In the genomic region with DNA sequence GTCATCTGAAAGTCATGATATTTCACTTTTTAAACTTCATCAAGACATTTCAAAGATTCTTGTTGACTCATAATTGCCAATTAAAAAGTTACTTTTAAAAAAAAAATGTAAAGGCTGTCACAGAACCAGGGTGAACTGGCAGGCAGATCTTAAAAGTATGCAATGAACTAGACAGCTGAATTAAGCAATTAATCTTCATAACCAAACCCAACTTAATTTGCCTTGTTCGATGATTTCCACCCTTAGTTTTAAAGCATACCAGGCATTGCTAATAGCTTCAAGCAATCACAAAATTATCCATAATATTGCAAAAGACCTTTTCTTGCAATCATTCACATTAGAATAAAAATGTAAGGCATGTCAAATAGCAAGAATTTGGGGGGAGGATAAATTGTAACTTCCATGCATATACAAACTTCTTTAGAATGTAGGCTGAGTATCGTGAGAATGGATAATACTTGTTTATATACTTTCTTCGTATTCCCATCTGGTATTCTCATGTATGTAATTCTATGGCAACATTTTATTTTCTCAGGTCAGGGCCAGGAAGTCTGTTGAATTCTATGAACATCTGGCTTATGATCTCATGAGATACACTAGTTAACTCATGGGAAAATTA, we compare ENCODE assay signal across 18 cellular contexts. TPM values are rescaled to one million over a fixed set of nuclear protein-coding genes. Genes with fewer than 3 reads are reported as not detected.
DNase-seq lines count a peak whose midpoint lies in the region; ATAC-seq and TF ChIP-seq lines count a peak whose summit lies in the region.
"Had no signal": no experiment of that assay in that cellular context is flagged by ENCODE, and none has a peak within 500 bp of the region (broad histone marks: within the 10 kb centered on the region; RNA-seq: fewer than 3 reads in every experiment).

No MANE protein-coding gene starts in this region.

- no peak overlapping the region; the same call in 1 of the 2 replicates for H3K27ac Mint-ChIP-seq in HFFc6
- no peak overlapping the region for H3K27ac Mint-ChIP-seq in naive thymus-derived CD8-positive, alpha-beta T cell
- H3K27ac Mint-ChIP-seq: activated naive CD8-positive, alpha-beta T cell treated with anti-CD3 and anti-CD28 coated beads, Interleukin-2, amount 10 ng/mL, durations not matched to agents 7 days and 5 days; GM23338; progenitor cell of endocrine pancreas; WTC11 had no signal

- ATAC-seq in naive thymus-derived CD8-positive, alpha-beta T cell = no peak
- ATAC-seq in GM18505 (IDR thresholded peaks at IDR 0.05; ENCODE audit: unreplicated experiment) = no peak
- ATAC-seq: body of pancreas, GM23338, mucosa of descending colon, WTC11 had no signal

- H3K4me3 ChIP-seq in BJ (ENCODE audit: low read depth, low read length) (no peak overlapping the region), osteoblast (ENCODE audit: insufficient read depth, low read length) (no peak overlapping the region)
- H3K4me3 ChIP-seq: body of pancreas, GM23338, mucosa of descending colon had no signal

- H3K4me2 ChIP-seq in osteoblast (ENCODE audit: insufficient read depth, low read length) = no peak overlapping the region
- H3K4me2 ChIP-seq: GM23338 had no signal

- no peak overlapping the region for H3K4me3 Mint-ChIP-seq in HFFc6
- no peak overlapping the region for H3K4me3 Mint-ChIP-seq in naive thymus-derived CD8-positive, alpha-beta T cell
- H3K4me3 Mint-ChIP-seq: activated naive CD8-positive, alpha-beta T cell treated with anti-CD3 and anti-CD28 coated beads, Interleukin-2, amount 10 ng/mL, durations not matched to agents 7 days and 5 days; GM23338; WTC11 had no signal

- H2AFZ ChIP-seq in osteoblast (ENCODE audit: low read length) = no peak overlapping the region
- H2AFZ ChIP-seq: GM23338 had no signal

- no peaks in the 10 kb centered on the region for H3K79me2 ChIP-seq in osteoblast (ENCODE audit: insufficient read depth, low read length)

- TF ChIP-seq CTCF in BJ (IDR thresholded peaks at IDR 0.05; ENCODE audit: insufficient read depth, low read depth, low read length) (no peak), HFFc6 (IDR thresholded peaks at IDR 0.05) (no peak), osteoblast (IDR thresholded peaks at IDR 0.05; ENCODE audit: extremely low read depth, low read depth, low read length) (no peak)

- DNase-seq in BJ (ENCODE audit: low read depth) (peak; percentile 65), HFFc6 (peak; percentile 51), dermis microvascular lymphatic vessel endothelial cell (ENCODE audit: low read depth in 2 of 2) (peak; percentile 28 to 82), osteoblast (ENCODE audit: insufficient read length, low spot score, missing footprints) (no peak), occipital lobe (lab: John Stamatoyannopoulos, UW) (no peak)
- no peak for DNase-seq in naive thymus-derived CD8-positive, alpha-beta T cell
- DNase-seq: activated CD8-positive, alpha-beta memory T cell treated with anti-CD3 and anti-CD28 coated beads, Interleukin-2, amount 50 U/mL, for 48 hours; activated naive CD8-positive, alpha-beta T cell treated with anti-CD3 and anti-CD28 coated beads, Interleukin-2, amount 10 ng/mL, durations not matched to agents 7 days and 5 days; body of pancreas; DND-41; foreskin melanocyte; hippocampal formation; mucosa of descending colon; NCI-H524 had no signal

- no peaks in the 10 kb centered on the region for H3K36me3 ChIP-seq in BJ (ENCODE audit: control insufficient read depth, insufficient read depth, low read length)
- no peaks in the 10 kb centered on the region for H3K36me3 ChIP-seq in osteoblast (ENCODE audit: insufficient read depth, low read length)

- peaks cover 14% of the 10 kb centered on the region for H3K4me1 ChIP-seq in osteoblast (ENCODE audit: insufficient read depth, low read length)
- H3K4me1 ChIP-seq: body of pancreas had no signal

- H4K20me1 ChIP-seq in osteoblast (ENCODE audit: insufficient read depth, low read length) = no peaks in the 10 kb centered on the region

- no peaks in the 10 kb centered on the region for H3K9me3 Mint-ChIP-seq in HFFc6
- no peaks in the 10 kb centered on the region for H3K9me3 Mint-ChIP-seq in naive thymus-derived CD8-positive, alpha-beta T cell
- H3K9me3 Mint-ChIP-seq: activated naive CD8-positive, alpha-beta T cell treated with anti-CD3 and anti-CD28 coated beads, Interleukin-2, amount 10 ng/mL, durations not matched to agents 7 days and 5 days; GM23338; WTC11 had no signal

- no peak for TF ChIP-seq POLR2A in GM18505 (IDR thresholded peaks at IDR 0.05; ENCODE audit: borderline replicate concordance, extremely low read depth, insufficient read depth, insufficient read length)

- no peaks in the 10 kb centered on the region for H3K9me3 ChIP-seq in osteoblast (ENCODE audit: low read depth, low read length)
- H3K9me3 ChIP-seq: body of pancreas, mucosa of descending colon had no signal

- CTCF ChIA-PET in BJ (lab: Yijun Ruan, JAX) = interaction anchor here (1.0 kb wide), 1 partner anchor 135 kb away, joined by 5 read pairs; no protein-coding TSS in a partner anchor

- no peaks in the 10 kb centered on the region for H3K36me3 Mint-ChIP-seq in HFFc6 (ENCODE audit: low read depth)
- no peaks in the 10 kb centered on the region for H3K36me3 Mint-ChIP-seq in naive thymus-derived CD8-positive, alpha-beta T cell
- H3K36me3 Mint-ChIP-seq: WTC11 had no signal

- peaks cover 36% of the 10 kb centered on the region for H3K4me1 Mint-ChIP-seq in HFFc6 (ENCODE audit: low read depth)
- peaks cover 0 to 20% (median 0%) of the 10 kb centered on the region in 4 donors for H3K4me1 Mint-ChIP-seq in naive thymus-derived CD8-positive, alpha-beta T cell
- H3K4me1 Mint-ChIP-seq: WTC11 had no signal

- peak overlapping the region; percentile 18 for H3K27ac ChIP-seq in osteoblast (ENCODE audit: low read depth, low read length)
- H3K27ac ChIP-seq: body of pancreas had no signal

- POLR2A ChIA-PET in BJ (lab: Charles Lee) = interaction anchor here (0.6 kb wide), 1 partner anchor 29 kb away, joined by 13 read pairs; a partner anchor contains a TSS
- POLR2A ChIA-PET in naive thymus-derived CD8-positive, alpha-beta T cell (lab: Charles Lee) = no interaction called here

- H3K27me3 ChIP-seq in BJ (ENCODE audit: control insufficient read depth, insufficient read depth, low read length) (no peaks in the 10 kb centered on the region), osteoblast (ENCODE audit: insufficient read depth, low read length) (no peaks in the 10 kb centered on the region)
- H3K27me3 ChIP-seq: body of pancreas had no signal

- no peaks in the 10 kb centered on the region; the same call in 1 of the 2 replicates for H3K27me3 Mint-ChIP-seq in HFFc6 (ENCODE audit: insufficient read depth)
- peaks cover 0 to 3% (median 0%) of the 10 kb centered on the region in 5 donors for H3K27me3 Mint-ChIP-seq in naive thymus-derived CD8-positive, alpha-beta T cell
- H3K27me3 Mint-ChIP-seq: activated naive CD8-positive, alpha-beta T cell treated with anti-CD3 and anti-CD28 coated beads, Interleukin-2, amount 10 ng/mL, durations not matched to agents 7 days and 5 days; progenitor cell of endocrine pancreas had no signal

RNA-seq across cellular contexts. Expression of a gene that starts 28.7 kb away (rescaled TPM):
- 19.3 and 37.2 TPM in 2 replicates for polyA plus RNA-seq in BJ (2011; rRNA removed)
- 36.9 and 38.7 TPM in 2 replicates for polyA minus RNA-seq in BJ (2011; rRNA and poly(A)+ RNA removed)
- total RNA-seq in HFFc6 (2021; fragmentation: NEBNext Ultra II Directional; extraction: Animal tissue kit (Norgen Biotek cat#: 25700)) = 10 to 100 TPM; 32.3 to 53.5 (median 43.0) TPM
- 106 and 167 TPM in 2 replicates for total RNA-seq in dermis microvascular lymphatic vessel endothelial cell
- 61.2 and 81.0 TPM in 2 replicates for total RNA-seq in osteoblast
- 80.6 TPM for total RNA-seq in occipital lobe
- total RNA-seq in naive thymus-derived CD8-positive, alpha-beta T cell = 10 to 100 TPM; 17.0 to 18.8 TPM
- 1 to 10 TPM; 2.2 to 4.1 (median 2.7) TPM for polyA plus RNA-seq in naive thymus-derived CD8-positive, alpha-beta T cell

Comparison
In these comparisons a context has a peak if more than half of its experiments do, and no peak if none do; other contexts are left out.
1. DNase-seq: peak in BJ (single experiment), HFFc6 (single experiment) and dermis microvascular lymphatic vessel endothelial cell (2 of 2); none in osteoblast (single experiment), occipital lobe (single experiment) and naive thymus-derived CD8-positive, alpha-beta T cell (0 of 10).